23 cellular contexts compared by ENCODE assay signal in genomic region chr3:82474711-82475110, GRCh38.
DNase-seq lines count a peak whose midpoint lies in the region; ATAC-seq, FAIRE-seq and TF ChIP-seq lines count a peak whose summit lies in the region.
"Had no signal": no experiment of that assay in that cellular context is flagged by ENCODE, and none has a peak within 500 bp of the region (broad histone marks: within the 10 kb centered on the region; RNA-seq: fewer than 3 reads in every experiment).

No MANE protein-coding gene starts in this region.

- FAIRE-seq in keratinocyte (lab: Jason Lieb, UNC) = no peak
- FAIRE-seq in GM19239 (lab: Jason Lieb, UNC) = no peak
- FAIRE-seq: GM12878 had no signal

- no peaks in the 10 kb centered on the region for H3K9me3 ChIP-seq in keratinocyte (ENCODE audit: control insufficient read depth, low read depth, low read length)
- H3K9me3 ChIP-seq: colonic mucosa, thyroid gland had no signal

- no peaks in the 10 kb centered on the region for H3K79me2 ChIP-seq in keratinocyte (ENCODE audit: control insufficient read depth, insufficient read depth, low read length)

- H3K27me3 ChIP-seq in keratinocyte (ENCODE audit: control insufficient read depth, extremely low read depth, insufficient read depth, low read length) = no peaks in the 10 kb centered on the region
- H3K27me3 ChIP-seq: colonic mucosa, thyroid gland had no signal

- dilution Hi-C loops in keratinocyte (cut with MboI; ENCODE audit: extremely low pct_ligation_motif_present, low sequenced_read_pairs) = no loop called here

- H3K4me2 ChIP-seq in keratinocyte (ENCODE audit: control insufficient read depth, extremely low read depth, insufficient read depth, low read depth, low read length) = no peak overlapping the region

- no peak for TF ChIP-seq CTCF in choroid plexus epithelial cell (conservative IDR thresholded peaks at IDR 0.05; ENCODE audit: low read depth, low read length)
- TF ChIP-seq CTCF in keratinocyte (optimal IDR thresholded peaks at IDR 0.05 in 1 of 3, IDR thresholded peaks at IDR 0.05 in 1 of 3, conservative IDR thresholded peaks at IDR 0.05 in 1 of 3; ENCODE audit: extremely low read depth in 1 of 3, insufficient read depth in 2 of 3, low read length in 3 of 3) = no peak

- DNase-seq in DMS53 treated with DMSO at 0.1 percent for 48 hours (lab: John Stamatoyannopoulos, UW; ENCODE audit: unreplicated experiment) (peak; percentile 1), NCI-H69 (lab: John Stamatoyannopoulos, UW) (peak; percentile 19), choroid plexus epithelial cell (ENCODE audit: low read depth) (peak; percentile 67), keratinocyte (ENCODE audit: low read depth, low spot score) (peak; percentile 19), GM19239 (ENCODE audit: insufficient read length, low spot score) (no peak), mucosa of gallbladder (ENCODE audit: low spot score) (no peak)
- DNase-seq: activated CD4-positive, alpha-beta memory T cell treated with anti-CD3 and anti-CD28 coated beads for 36 hours; activated CD4-positive, CD25-positive, alpha-beta regulatory T cell; activated naive CD8-positive, alpha-beta T cell treated with anti-CD3 and anti-CD28 coated beads for 36 hours; colonic mucosa; DMS79 treated with DMSO at 0.1 percent for 48 hours; effector memory CD8-positive, alpha-beta T cell; left ventricle myocardium superior; NCI-H1092 treated with DMSO at 0.1 percent for 48 hours; NCI-H2029; NCI-H446 treated with DMSO at 0.1 percent for 48 hours; stimulated activated CD4-positive, alpha-beta T cell treated with anti-CD3 and anti-CD28 coated beads, Interleukin-4, amount 100 ng/mL, for 24 hours; stimulated activated naive CD4-positive, alpha-beta T cell treated with Interleukin-2 at 50 U/mL for 16 hours; T1000; thyroid gland had no signal

- no peaks in the 10 kb centered on the region for H4K20me1 ChIP-seq in keratinocyte (ENCODE audit: control insufficient read depth, extremely low read depth, insufficient read depth, low read length)

- peak overlapping the region; percentile 25 for H2AFZ ChIP-seq in keratinocyte (ENCODE audit: control insufficient read depth, low read length)

- peak overlapping the region; percentile 11 for H3K27ac ChIP-seq in keratinocyte (ENCODE audit: control insufficient read depth, insufficient read depth, low read length)
- H3K27ac ChIP-seq: colonic mucosa, thyroid gland had no signal

- H3K4me3 ChIP-seq in choroid plexus epithelial cell (ENCODE audit: low read depth, low read length) (no peak overlapping the region), keratinocyte (ENCODE audit: control insufficient read depth in 2 of 3, extremely low read depth in 1 of 3, insufficient read depth in 2 of 3, low read depth in 1 of 3, low read length in 3 of 3) (no peak overlapping the region)
- H3K4me3 ChIP-seq: colonic mucosa, GM12878, thyroid gland had no signal

- no peak overlapping the region for H3K9ac ChIP-seq in keratinocyte (ENCODE audit: control insufficient read depth, extremely low read depth, insufficient read depth, low read length)

- ATAC-seq in HG02610 (IDR thresholded peaks at IDR 0.05; ENCODE audit: unreplicated experiment) (no peak), GM21447 (IDR thresholded peaks at IDR 0.05; ENCODE audit: unreplicated experiment) (no peak)
- ATAC-seq: effector memory CD8-positive, alpha-beta T cell; GM12878; left ventricle myocardium superior had no signal

- no peaks in the 10 kb centered on the region for H3K9me1 ChIP-seq in keratinocyte (ENCODE audit: control insufficient read depth, extremely low read depth, insufficient read depth, low read length)

- H3K4me1 ChIP-seq in keratinocyte (ENCODE audit: control insufficient read depth, extremely low read depth, insufficient read depth, low read length) = peaks cover 9% of the 10 kb centered on the region
- H3K4me1 ChIP-seq: colonic mucosa, thyroid gland had no signal

- no peaks in the 10 kb centered on the region for H3K36me3 ChIP-seq in keratinocyte (ENCODE audit: control insufficient read depth in 2 of 2, extremely low read depth in 1 of 2, insufficient read depth in 2 of 2, low read length in 2 of 2)
- H3K36me3 ChIP-seq: colonic mucosa, thyroid gland had no signal

Comparison
In these comparisons a context has a peak if more than half of its experiments do, and no peak if none do; other contexts are left out.
1. DNase-seq: peak in DMS53 treated with DMSO at 0.1 percent for 48 hours (single experiment), NCI-H69 (single experiment), choroid plexus epithelial cell (single experiment) and keratinocyte (single experiment); none in GM19239 (single experiment) and mucosa of gallbladder (single experiment).